ENCODE assay signal across 11 cellular contexts in genomic region chrX:53116101-53116500, GRCh38. TPM values are rescaled to one million over a fixed set of nuclear protein-coding genes. Genes with fewer than 3 reads are reported as not detected.
A peak's percentile ranks its signal among the peaks of the same experiment; 100 is the strongest.
DNase-seq lines count a peak whose midpoint lies in the region; ATAC-seq, FAIRE-seq and TF ChIP-seq lines count a peak whose summit lies in the region.
"Had no signal": no experiment of that assay in that cellular context is flagged by ENCODE, and none has a peak within 500 bp of the region (broad histone marks: within the 10 kb centered on the region; RNA-seq: fewer than 3 reads in every experiment).

No MANE protein-coding gene starts in this region.

- no peak overlapping the region for H3K4me3 ChIP-seq in right lobe of liver
- H3K4me3 ChIP-seq in HepG2 (replicated peaks in 1 of 3; ENCODE audit: insufficient read depth in 1 of 3, low read depth in 2 of 3, low read length in 3 of 3), result no peak overlapping the region
- H3K4me3 ChIP-seq in esophagus muscularis mucosa, result peak overlapping the region in 3 of 4 donors; percentile 13 to 27 (median 15)
- peak overlapping the region; percentile 0 to 8 for H3K4me3 ChIP-seq in muscle layer of colon (ENCODE audit: low read depth in 1 of 2, low read length in 2 of 2)
- no peak overlapping the region for H3K4me3 ChIP-seq in vagina

- no peaks in the 10 kb centered on the region for H4K20me1 ChIP-seq in HepG2 (ENCODE audit: insufficient read depth, low read length)

- no peak for TF ChIP-seq EP300 in HepG2 (IDR thresholded peaks at IDR 0.05; ENCODE audit: low read depth in 2 of 2, low read length in 2 of 2)
- no peak for TF ChIP-seq EP300 in HepG2 (CRISPR knock-in tag; IDR thresholded peaks at IDR 0.05; ENCODE audit: borderline replicate concordance)
- no peak for TF ChIP-seq EP300 in esophagus muscularis mucosa (IDR thresholded peaks at IDR 0.05)

- no peak overlapping the region for H3K4me2 ChIP-seq in HepG2 (ENCODE audit: low read depth, low read length)

- no peak for FAIRE-seq in HepG2 (lab: Jason Lieb, UNC)

- no peaks in the 10 kb centered on the region for H3K9me3 ChIP-seq in right lobe of liver
- no peaks in the 10 kb centered on the region for H3K9me3 ChIP-seq in HepG2 (ENCODE audit: low read length)
- no peaks in the 10 kb centered on the region for H3K9me3 ChIP-seq in esophagus muscularis mucosa
- no peaks in the 10 kb centered on the region for H3K9me3 ChIP-seq in muscle layer of colon (ENCODE audit: low read length)
- H3K9me3 ChIP-seq in vagina, result no peaks in the 10 kb centered on the region

- ATAC-seq in right lobe of liver (peak; percentile 37 to 58 (median 54)), HepG2 (no peak), HG02678 (IDR thresholded peaks at IDR 0.05; ENCODE audit: unreplicated experiment) (no peak)
- ATAC-seq: activated CD8-positive, alpha-beta memory T cell treated with anti-CD3 and anti-CD28 coated beads, Interleukin-2, amount 10 ng/mL, durations not matched to agents 7 days and 5 days; T-helper 17 cell had no signal

- no peak for TF ChIP-seq POLR2A in right lobe of liver (IDR thresholded peaks at IDR 0.05)
- TF ChIP-seq POLR2A in HepG2 (IDR thresholded peaks at IDR 0.05; ENCODE audit: insufficient read depth in 1 of 2, low read depth in 2 of 2, low read length in 2 of 2), result no peak
- no peak for TF ChIP-seq POLR2A in esophagus muscularis mucosa (IDR thresholded peaks at IDR 0.05; ENCODE audit: low read depth)
- no peak for TF ChIP-seq POLR2A in vagina (IDR thresholded peaks at IDR 0.05)

- in situ Hi-C loops in HepG2 (cut with HindIII; ENCODE audit: extremely low pct_ligation_motif_present, low pct_unique_long_range_greater_than_20kb), result no loop called here

- no peak overlapping the region for H3K9ac ChIP-seq in HepG2 (ENCODE audit: insufficient read depth, low read depth, low read length)
- no peak overlapping the region for H3K9ac ChIP-seq in muscle layer of colon (ENCODE audit: low read length)

- H3K36me3 ChIP-seq in right lobe of liver (no peaks in the 10 kb centered on the region), HepG2 (replicated peaks in 1 of 2; ENCODE audit: control insufficient read depth in 1 of 2, insufficient read depth in 2 of 2, low read length in 2 of 2) (no peaks in the 10 kb centered on the region), esophagus muscularis mucosa (peaks cover 0 to 8% (median 0%) of the 10 kb centered on the region in 4 donors), muscle layer of colon (ENCODE audit: insufficient read depth, low read length) (no peaks in the 10 kb centered on the region), vagina (no peaks in the 10 kb centered on the region)

- H3K27ac ChIP-seq in right lobe of liver (no peak overlapping the region), HepG2 (ENCODE audit: extremely low read length, insufficient read depth, low read length) (no peak overlapping the region), esophagus muscularis mucosa (replicated peaks in 1 of 4) (peak overlapping the region; percentile 63 to 74 (median 68)), muscle layer of colon (ENCODE audit: low read depth, low read length) (peak overlapping the region; percentile 70), vagina (no peak overlapping the region)

- peaks cover 0 to 5% of the 10 kb centered on the region in 2 donors for H3K27me3 ChIP-seq in right lobe of liver
- H3K27me3 ChIP-seq in HepG2 (ENCODE audit: control insufficient read depth in 1 of 2, insufficient read depth in 2 of 2, low read length in 2 of 2), result no peaks in the 10 kb centered on the region
- no peaks in the 10 kb centered on the region for H3K27me3 ChIP-seq in esophagus muscularis mucosa
- H3K27me3 ChIP-seq in muscle layer of colon (ENCODE audit: control insufficient read depth in 1 of 2, insufficient read depth in 2 of 2, low read length in 2 of 2), result peaks cover 0 to 9% of the 10 kb centered on the region in 2 donors
- no peaks in the 10 kb centered on the region for H3K27me3 ChIP-seq in vagina

- no peak for DNase-seq in right lobe of liver
- no peak for DNase-seq in HepG2 (ENCODE audit: low spot score)
- DNase-seq in esophagus muscularis mucosa (ENCODE audit: extremely low spot score), result no peak
- DNase-seq in NCI-H2029 treated with DMSO at 0.1 percent for 48 hours (lab: John Stamatoyannopoulos, UW), result no peak
- DNase-seq in stimulated activated naive CD4-positive, alpha-beta T cell treated with Interleukin-2 at 50 U/mL for 16 hours (lab: John Stamatoyannopoulos, UW), result no peak
- DNase-seq in vagina (ENCODE audit: extremely low spot score in 2 of 2), result no peak
- DNase-seq: activated CD8-positive, alpha-beta memory T cell treated with anti-CD3 and anti-CD28 coated beads, Interleukin-2, amount 10 ng/mL, durations not matched to agents 7 days and 5 days; retina; T-helper 17 cell had no signal

- intact Hi-C loops in right lobe of liver (cut with DNase I) (no loop called here), HepG2 (cut with micrococcal nuclease; ENCODE audit: unreplicated experiment) (no loop called here), esophagus muscularis mucosa (cut with DNase I) (no loop called here), vagina (cut with DNase I) (no loop called here)

- CTCF ChIA-PET in HepG2 (lab: Yijun Ruan, JAX; ENCODE audit: low intra/inter-chr PET ratio, low total read pairs), result no interaction called here

- H3K79me2 ChIP-seq in HepG2 (ENCODE audit: insufficient read depth, low read length), result peaks cover 3% of the 10 kb centered on the region

- no peak for TF ChIP-seq CTCF in right lobe of liver (IDR thresholded peaks at IDR 0.05)
- no peak for TF ChIP-seq CTCF in HepG2 (CRISPR knock-in tag; IDR thresholded peaks at IDR 0.05)
- no peak for TF ChIP-seq CTCF in esophagus muscularis mucosa (IDR thresholded peaks at IDR 0.05)
- TF ChIP-seq CTCF in vagina (IDR thresholded peaks at IDR 0.05), result no peak

- POLR2A ChIA-PET in HepG2 (lab: Yijun Ruan, JAX), result no interaction called here

- no peak for TF ChIP-seq RAD21 in HepG2 (CRISPR knock-in tag; IDR thresholded peaks at IDR 0.05)

- 30% methylated on average over 3 of the region's 3 CpGs for WGBS in right lobe of liver (ENCODE audit: insufficient coverage, low coverage, low lambda C conversion rate, missing lambda C conversion rate)
- 85% methylated on average over 2 of the region's 3 CpGs for WGBS in HepG2 (ENCODE audit: low lambda C conversion rate)
- 48% methylated on average over 3 of the region's 3 CpGs for WGBS in esophagus muscularis mucosa

- no TSS peak for BruUV-seq in HepG2 (replicated peaks; lab: Mats Ljungman, UMichigan)

- H3K4me1 ChIP-seq in right lobe of liver, result no peaks in the 10 kb centered on the region
- no peaks in the 10 kb centered on the region for H3K4me1 ChIP-seq in HepG2 (ENCODE audit: insufficient read depth, low read length)
- peaks cover 6 to 17% (median 13%) of the 10 kb centered on the region in 4 donors for H3K4me1 ChIP-seq in esophagus muscularis mucosa
- H3K4me1 ChIP-seq in muscle layer of colon (ENCODE audit: insufficient read depth, low read length), result peaks cover 4% of the 10 kb centered on the region
- no peaks in the 10 kb centered on the region for H3K4me1 ChIP-seq in vagina

- H2AFZ ChIP-seq in HepG2 (ENCODE audit: low read length), result no peak overlapping the region

RNA-seq across cellular contexts. Expression of gene KANTR, which starts 22.2 kb away (rescaled TPM):
- 1 to 10 TPM; 2.2 to 6.1 (median 4.0) TPM for total RNA-seq in right lobe of liver
- 3.5 and 4.4 TPM in 2 replicates for total RNA-seq in HepG2 (2016; rRNA removed; fragmentation: Illumina TruSeq; extraction: Trizol)
- 1.1 and 1.2 TPM in 2 replicates for total RNA-seq in HepG2 (2016; cell fraction: cytosol; rRNA removed; fragmentation: Illumina TruSeq; extraction: Trizol; ENCODE audit: low read depth)
- 3.7 and 3.9 TPM in 2 replicates for total RNA-seq in HepG2 (2016; cell fraction: insoluble cytoplasmic fraction; rRNA removed; fragmentation: Illumina TruSeq; extraction: Trizol)
- 2.1 and 2.9 TPM in 2 replicates for total RNA-seq in HepG2 (2016; cell fraction: membrane; rRNA removed; fragmentation: Illumina TruSeq; extraction: Trizol)
- 12.0 and 14.8 TPM in 2 replicates for total RNA-seq in HepG2 (2016; cell fraction: nucleus; rRNA removed; fragmentation: Illumina TruSeq; extraction: Trizol)
- 7.1 and 9.0 TPM in 2 replicates for polyA plus RNA-seq in HepG2 (2011; rRNA removed)
- 1.7 and 2.0 TPM in 2 replicates for polyA plus RNA-seq in HepG2 (2011; cell fraction: cytosol; rRNA removed)
- 16.4 and 17.3 TPM in 2 replicates for polyA plus RNA-seq in HepG2 (2011; cell fraction: nucleus; rRNA removed)
- polyA plus RNA-seq in HepG2 (2012), result 4.1 and 4.2 TPM in 2 replicates
- polyA plus RNA-seq in HepG2 (2016; cell fraction: cytosol; fragmentation: Illumina TruSeq; extraction: Trizol; ENCODE audit: low read depth), result 0.36 TPM in 2 replicates
- 2.2 and 2.4 TPM in 2 replicates for polyA plus RNA-seq in HepG2 (2016; cell fraction: insoluble cytoplasmic fraction; fragmentation: Illumina TruSeq; extraction: Trizol; ENCODE audit: low read depth)
- 0.77 and 1.0 TPM in 2 replicates for polyA plus RNA-seq in HepG2 (2016; cell fraction: membrane; fragmentation: Illumina TruSeq; extraction: Trizol; ENCODE audit: low read depth)
- polyA plus RNA-seq in HepG2 (2016; cell fraction: nucleus; fragmentation: Illumina TruSeq; extraction: Trizol; ENCODE audit: insufficient read depth, low read depth), result 19.9 and 23.7 TPM in 2 replicates
- polyA minus RNA-seq in HepG2 (2011; rRNA and poly(A)+ RNA removed; ENCODE audit: low replicate concordance), result 51.5 and 84.3 TPM in 2 replicates
- polyA minus RNA-seq in HepG2 (2011; cell fraction: cytosol; rRNA and poly(A)+ RNA removed), result 7.2 and 7.3 TPM in 2 replicates
- polyA minus RNA-seq in HepG2 (2011; cell fraction: nucleus; rRNA and poly(A)+ RNA removed), result 40.8 TPM in 2 replicates
- 10 to 100 TPM in 3 of 4 donors, 1 to 10 TPM in 1; 8.3 to 17.4 (median 14.2) TPM for total RNA-seq in esophagus muscularis mucosa
- total RNA-seq in vagina, result 35.8 TPM

RNA-seq across cellular contexts. Expression of gene TSPYL2, which starts 33.9 kb away (rescaled TPM):
- 1 to 10 TPM; 2.8 to 8.8 (median 4.9) TPM for total RNA-seq in right lobe of liver
- 6.5 and 10.1 TPM in 2 replicates for total RNA-seq in HepG2 (2016; rRNA removed; fragmentation: Illumina TruSeq; extraction: Trizol)
- 0.30 and 1.1 TPM in 2 replicates for total RNA-seq in HepG2 (2016; cell fraction: cytosol; rRNA removed; fragmentation: Illumina TruSeq; extraction: Trizol; ENCODE audit: low read depth)
- 5.9 and 12.2 TPM in 2 replicates for total RNA-seq in HepG2 (2016; cell fraction: insoluble cytoplasmic fraction; rRNA removed; fragmentation: Illumina TruSeq; extraction: Trizol)
- total RNA-seq in HepG2 (2016; cell fraction: membrane; rRNA removed; fragmentation: Illumina TruSeq; extraction: Trizol), result 1.2 and 1.4 TPM in 2 replicates
- total RNA-seq in HepG2 (2016; cell fraction: nucleus; rRNA removed; fragmentation: Illumina TruSeq; extraction: Trizol), result 8.1 and 11.4 TPM in 2 replicates
- 13.8 and 15.5 TPM in 2 replicates for polyA plus RNA-seq in HepG2 (2011; rRNA removed)
- 4.6 and 5.5 TPM in 2 replicates for polyA plus RNA-seq in HepG2 (2011; cell fraction: cytosol; rRNA removed)
- 46.8 and 58.1 TPM in 2 replicates for polyA plus RNA-seq in HepG2 (2011; cell fraction: nucleus; rRNA removed)
- 15.4 and 16.4 TPM in 2 replicates for polyA plus RNA-seq in HepG2 (2012)
- 0.92 and 1.1 TPM in 2 replicates for polyA plus RNA-seq in HepG2 (2016; cell fraction: cytosol; fragmentation: Illumina TruSeq; extraction: Trizol; ENCODE audit: low read depth)
- polyA plus RNA-seq in HepG2 (2016; cell fraction: insoluble cytoplasmic fraction; fragmentation: Illumina TruSeq; extraction: Trizol; ENCODE audit: low read depth), result 8.2 and 8.8 TPM in 2 replicates
- 1.5 and 1.7 TPM in 2 replicates for polyA plus RNA-seq in HepG2 (2016; cell fraction: membrane; fragmentation: Illumina TruSeq; extraction: Trizol; ENCODE audit: low read depth)
- polyA plus RNA-seq in HepG2 (2016; cell fraction: nucleus; fragmentation: Illumina TruSeq; extraction: Trizol; ENCODE audit: insufficient read depth, low read depth), result 39.7 and 44.6 TPM in 2 replicates
- 2.5 and 8.4 TPM in 2 replicates for polyA minus RNA-seq in HepG2 (2011; rRNA and poly(A)+ RNA removed; ENCODE audit: low replicate concordance)
- polyA minus RNA-seq in HepG2 (2011; cell fraction: cytosol; rRNA and poly(A)+ RNA removed), result 4.8 and 5.0 TPM in 2 replicates
- polyA minus RNA-seq in HepG2 (2011; cell fraction: nucleus; rRNA and poly(A)+ RNA removed), result 8.6 and 10.9 TPM in 2 replicates
- 10 to 100 TPM; 65.9 to 98.8 (median 92.2) TPM for total RNA-seq in esophagus muscularis mucosa
- total RNA-seq in vagina, result 85.9 TPM

Comparison
In these comparisons a context has a peak if more than half of its experiments do, and no peak if none do; other contexts are left out.
1. ATAC-seq: peak in right lobe of liver (4 of 4); none in HepG2 (single experiment) and HG02678 (single experiment).
2. H3K27ac ChIP-seq: peak in esophagus muscularis mucosa (4 of 4) and muscle layer of colon (single experiment); none in right lobe of liver (0 of 3), HepG2 (single experiment) and vagina (single experiment).
3. H3K4me3 ChIP-seq: peak in esophagus muscularis mucosa (3 of 4) and muscle layer of colon (2 of 2); none in right lobe of liver (0 of 3), HepG2 (0 of 3) and vagina (0 of 2).